Comparison of ENCODE assay signal across 25 cellular contexts in genomic region chr11:38835986-38836385, GRCh38.
"Had no signal": no experiment of that assay in that cellular context is flagged by ENCODE, and none has a peak within 500 bp of the region (broad histone marks: within the 10 kb centered on the region; RNA-seq: fewer than 3 reads in every experiment).

No MANE protein-coding gene starts in this region.

- DNase-seq: activated B cell treated with CpG ODN at 0.5 μM for 24 hours; activated CD4-positive, alpha-beta T cell treated with anti-CD3 and anti-CD28 coated beads for 36 hours; activated CD4-positive, alpha-beta T cell treated with anti-CD3 and anti-CD28 coated beads, Interleukin-2, amount 50 U/mL, for 4 hours; activated CD8-positive, alpha-beta memory T cell treated with anti-CD3 and anti-CD28 coated beads, Interleukin-2, amount 50 U/mL, for 48 hours; activated naive CD4-positive, alpha-beta T cell treated with anti-CD3 and anti-CD28 coated beads for 36 hours; activated naive CD8-positive, alpha-beta T cell treated with anti-CD3 and anti-CD28 coated beads, Interleukin-2, amount 10 ng/mL, durations not matched to agents 7 days and 5 days; activated T-cell treated with anti-CD3 and anti-CD28 coated beads, Interleukin-2, amount 50 U/mL, for 48 hours; amniotic stem cell; cerebellar nuclear complex; endodermal cell; esophagus squamous epithelium; heart left ventricle; midbrain; natural killer cell; ovary; stimulated activated CD4-positive, alpha-beta T cell treated with anti-CD3 and anti-CD28 coated beads, Interleukin-1b, Interleukin-23, amount 100 ng/mL, for 48 hours; substantia nigra; tibial artery had no signal

- FAIRE-seq: bronchial epithelial cell, islet of Langerhans had no signal

- H3K27ac ChIP-seq: coronary artery, esophagus squamous epithelium, gastroesophageal sphincter, heart left ventricle, neutrophil, ovary, prostate gland, tibial artery had no signal

- H3K4me3 Mint-ChIP-seq: activated B cell treated with CpG ODN at 0.5 μM for 24 hours; activated CD4-positive, alpha-beta T cell treated with anti-CD3 and anti-CD28 coated beads for 36 hours; activated naive CD4-positive, alpha-beta T cell treated with anti-CD3 and anti-CD28 coated beads for 36 hours; activated naive CD8-positive, alpha-beta T cell treated with anti-CD3 and anti-CD28 coated beads, Interleukin-2, amount 10 ng/mL, durations not matched to agents 7 days and 5 days; endodermal cell; natural killer cell; stimulated activated naive CD8-positive, alpha-beta T cell treated with anti-CD3 and anti-CD28 coated beads, Interleukin-15, Interleukin-2, amounts not matched to agents 100 ng/mL and 50 ng/mL, for 24 hours had no signal

- H3K27me3 Mint-ChIP-seq: activated B cell treated with CpG ODN at 0.5 μM for 24 hours; activated CD4-positive, alpha-beta T cell treated with anti-CD3 and anti-CD28 coated beads for 36 hours; activated naive CD8-positive, alpha-beta T cell treated with anti-CD3 and anti-CD28 coated beads, Interleukin-2, amount 10 ng/mL, durations not matched to agents 7 days and 5 days; stimulated activated naive CD8-positive, alpha-beta T cell treated with anti-CD3 and anti-CD28 coated beads, Interleukin-15, Interleukin-2, amounts not matched to agents 100 ng/mL and 50 ng/mL, for 24 hours had no signal

- H3K4me1 ChIP-seq: esophagus squamous epithelium, gastroesophageal sphincter, heart left ventricle, prostate gland, tibial artery had no signal

- H3K9me3 ChIP-seq: esophagus squamous epithelium, gastroesophageal sphincter, heart left ventricle, neutrophil, ovary, prostate gland, tibial artery had no signal

- ATAC-seq: activated CD4-positive, alpha-beta T cell treated with anti-CD3 and anti-CD28 coated beads for 36 hours; gastroesophageal sphincter; heart left ventricle; natural killer cell had no signal

- H3K4me1 Mint-ChIP-seq: activated B cell treated with CpG ODN at 0.5 μM for 24 hours; activated CD4-positive, alpha-beta T cell treated with anti-CD3 and anti-CD28 coated beads for 36 hours; activated naive CD8-positive, alpha-beta T cell treated with anti-CD3 and anti-CD28 coated beads, Interleukin-2, amount 10 ng/mL, durations not matched to agents 7 days and 5 days; natural killer cell had no signal

- H3K36me3 Mint-ChIP-seq: activated naive CD8-positive, alpha-beta T cell treated with anti-CD3 and anti-CD28 coated beads, Interleukin-2, amount 10 ng/mL, durations not matched to agents 7 days and 5 days; natural killer cell had no signal

- H3K36me3 ChIP-seq: esophagus squamous epithelium, gastroesophageal sphincter, heart left ventricle, neutrophil, ovary, prostate gland, tibial artery had no signal

- H3K4me3 ChIP-seq: coronary artery, esophagus squamous epithelium, gastroesophageal sphincter, heart left ventricle, ovary, prostate gland, tibial artery had no signal

- H3K27ac Mint-ChIP-seq: activated B cell treated with CpG ODN at 0.5 μM for 24 hours; activated CD4-positive, alpha-beta T cell treated with anti-CD3 and anti-CD28 coated beads for 36 hours; activated naive CD4-positive, alpha-beta T cell treated with anti-CD3 and anti-CD28 coated beads for 36 hours; activated naive CD8-positive, alpha-beta T cell treated with anti-CD3 and anti-CD28 coated beads, Interleukin-2, amount 10 ng/mL, durations not matched to agents 7 days and 5 days; endodermal cell; natural killer cell; stimulated activated naive CD8-positive, alpha-beta T cell treated with anti-CD3 and anti-CD28 coated beads, Interleukin-15, Interleukin-2, amounts not matched to agents 100 ng/mL and 50 ng/mL, for 24 hours had no signal

- H3K27me3 ChIP-seq: esophagus squamous epithelium, gastroesophageal sphincter, heart left ventricle, neutrophil, ovary, tibial artery had no signal
